In the genomic region with DNA sequence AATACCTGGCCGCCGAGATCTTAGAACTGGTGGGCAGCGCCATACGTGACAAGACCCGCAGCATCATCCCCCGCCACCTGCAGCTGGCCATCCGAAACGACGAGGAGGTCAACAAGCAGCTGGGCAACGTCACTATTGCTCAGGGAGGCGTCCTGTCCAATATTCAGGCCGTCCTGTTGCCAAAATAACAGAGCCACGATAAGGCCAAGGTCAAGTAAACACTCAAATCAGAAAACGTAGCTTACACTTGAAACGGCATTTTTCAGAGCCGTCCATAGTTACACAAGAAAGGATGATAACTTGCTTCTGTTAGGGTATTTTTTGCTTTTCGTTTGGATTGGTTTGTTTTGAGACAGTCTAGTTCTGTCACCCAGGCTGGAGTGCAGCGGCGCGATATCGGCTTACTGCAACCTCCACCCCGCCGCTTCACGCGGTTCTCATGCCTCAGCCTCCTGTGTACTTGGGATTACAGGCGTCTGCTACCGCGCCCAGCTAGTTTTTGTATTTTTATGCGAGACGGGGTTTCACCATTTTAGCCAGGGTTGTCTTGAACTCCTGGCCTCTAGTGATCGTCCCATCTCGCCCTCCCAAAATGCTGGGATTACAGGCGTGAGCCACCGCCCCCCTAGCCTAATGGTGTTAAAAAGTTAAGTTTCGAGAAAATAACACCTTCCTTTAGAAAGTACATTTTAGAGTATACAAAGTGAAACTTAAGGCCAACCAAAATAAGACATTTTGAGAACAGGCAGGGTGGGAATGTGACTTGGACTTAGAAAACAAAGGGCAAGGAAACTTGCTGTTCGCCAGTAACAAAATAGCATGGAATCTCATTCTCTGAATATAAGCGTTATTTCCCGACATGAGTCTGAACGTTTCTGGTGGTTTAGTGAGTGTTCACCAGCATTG, we compare ENCODE assay signal across 8 cellular contexts. TPM values are rescaled to one million over a fixed set of nuclear protein-coding genes. Genes with fewer than 3 reads are reported as not detected.
DNase-seq lines count a peak whose midpoint lies in the region; ATAC-seq and TF ChIP-seq lines count a peak whose summit lies in the region.

No MANE protein-coding gene starts in this region.

- peak overlapping the region; percentile 98 for H3K27ac ChIP-seq in temporal lobe (ENCODE audit: low read depth, low read length)

- TF ChIP-seq CTCF in cardiac fibroblast (IDR thresholded peaks at IDR 0.05; ENCODE audit: low read depth, low read length), result no peak

- peak; percentile 63 for TF ChIP-seq POLR2A in GM18505 (IDR thresholded peaks at IDR 0.05; ENCODE audit: borderline replicate concordance, extremely low read depth, insufficient read depth, insufficient read length)

- in situ Hi-C loops in KBM-7 (cut with MboI; ENCODE audit: low pct_unique_long_range_greater_than_20kb, low sequenced_read_pairs), result loop anchor here (25.0 kb wide), 1 partner anchor 1093 kb away; a partner anchor contains a TSS

- peak overlapping the region; percentile 38 to 63 for H3K4me3 ChIP-seq in cardiac fibroblast (replicated peaks in 1 of 2; ENCODE audit: low read depth in 2 of 2, low read length in 2 of 2)

- ATAC-seq in GM18505 (IDR thresholded peaks at IDR 0.05; ENCODE audit: unreplicated experiment), result peak; percentile 25
- peak; percentile 27 for ATAC-seq in HG02798 (IDR thresholded peaks at IDR 0.05; ENCODE audit: poor library complexity, unreplicated experiment)

- DNase-seq in T follicular helper cell (ENCODE audit: low read depth) (peak; percentile 35), cardiac fibroblast (ENCODE audit: low read depth in 2 of 2) (peak; percentile 19 to 51), lung microvascular endothelial cell (ENCODE audit: low read depth in 2 of 2) (peak; percentile 39 to 45), KBM-7 (no peak), pons (ENCODE audit: low spot score) (no peak)

RNA-seq across cellular contexts. Expression of a gene that starts 42.8 kb away (rescaled TPM):
- total RNA-seq in lung microvascular endothelial cell, result 1.4 and 1.7 TPM in 2 replicates
- 1.2 TPM for total RNA-seq in temporal lobe

Comparison
In these comparisons a context has a peak if more than half of its experiments do, and no peak if none do; other contexts are left out.
1. DNase-seq: peak in T follicular helper cell (single experiment), cardiac fibroblast (2 of 2) and lung microvascular endothelial cell (2 of 2); none in KBM-7 (single experiment) and pons (single experiment).